ENCODE assay signal across 1 cellular context in genomic region chr6:134822920-134823430, GRCh38.
A peak's percentile ranks its signal among the peaks of the same experiment; 100 is the strongest.
TF ChIP-seq lines count a peak whose summit lies in the region.

No MANE protein-coding gene starts in this region.

TF ChIP-seq in K562, 482 proteins besides CTCF, POLR2A, EP300 and RAD21 (continued from another document):
- TF ChIP-seq, protein P1, sequence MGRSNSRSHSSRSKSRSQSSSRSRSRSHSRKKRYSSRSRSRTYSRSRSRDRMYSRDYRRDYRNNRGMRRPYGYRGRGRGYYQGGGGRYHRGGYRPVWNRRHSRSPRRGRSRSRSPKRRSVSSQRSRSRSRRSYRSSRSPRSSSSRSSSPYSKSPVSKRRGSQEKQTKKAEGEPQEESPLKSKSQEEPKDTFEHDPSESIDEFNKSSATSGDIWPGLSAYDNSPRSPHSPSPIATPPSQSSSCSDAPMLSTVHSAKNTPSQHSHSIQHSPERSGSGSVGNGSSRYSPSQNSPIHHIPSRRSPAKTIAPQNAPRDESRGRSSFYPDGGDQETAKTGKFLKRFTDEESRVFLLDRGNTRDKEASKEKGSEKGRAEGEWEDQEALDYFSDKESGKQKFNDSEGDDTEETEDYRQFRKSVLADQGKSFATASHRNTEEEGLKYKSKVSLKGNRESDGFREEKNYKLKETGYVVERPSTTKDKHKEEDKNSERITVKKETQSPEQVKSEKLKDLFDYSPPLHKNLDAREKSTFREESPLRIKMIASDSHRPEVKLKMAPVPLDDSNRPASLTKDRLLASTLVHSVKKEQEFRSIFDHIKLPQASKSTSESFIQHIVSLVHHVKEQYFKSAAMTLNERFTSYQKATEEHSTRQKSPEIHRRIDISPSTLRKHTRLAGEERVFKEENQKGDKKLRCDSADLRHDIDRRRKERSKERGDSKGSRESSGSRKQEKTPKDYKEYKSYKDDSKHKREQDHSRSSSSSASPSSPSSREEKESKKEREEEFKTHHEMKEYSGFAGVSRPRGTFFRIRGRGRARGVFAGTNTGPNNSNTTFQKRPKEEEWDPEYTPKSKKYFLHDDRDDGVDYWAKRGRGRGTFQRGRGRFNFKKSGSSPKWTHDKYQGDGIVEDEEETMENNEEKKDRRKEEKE (IDR thresholded peaks at IDR 0.05; ENCODE audit: borderline replicate concordance in 1 of 2, control insufficient read depth in 1 of 2, low read depth in 2 of 2, low read length in 1 of 2) = no peak
- TF ChIP-seq ZNF778 (CRISPR knock-in tag; IDR thresholded peaks at IDR 0.05) (no peak), KLF6 (CRISPR knock-in tag; IDR thresholded peaks at IDR 0.05; ENCODE audit: borderline replicate concordance) (no peak), HOXB6 (CRISPR knock-in tag; IDR thresholded peaks at IDR 0.05; ENCODE audit: borderline replicate concordance) (no peak), PHB2 (IDR thresholded peaks at IDR 0.05; ENCODE audit: low read depth) (no peak), ZNF253 (CRISPR knock-in tag; conservative IDR thresholded peaks at IDR 0.05) (no peak), ESRRB (CRISPR knock-in tag; IDR thresholded peaks at IDR 0.05; ENCODE audit: borderline replicate concordance) (no peak), ZNF121 (CRISPR knock-in tag; conservative IDR thresholded peaks at IDR 0.05) (no peak), SAFB2 (IDR thresholded peaks at IDR 0.05; ENCODE audit: borderline replicate concordance, low read depth, low read length, severe bottlenecking) (no peak), GABPB2 (CRISPR knock-in tag; conservative IDR thresholded peaks at IDR 0.05) (no peak), LCOR (CRISPR knock-in tag; IDR thresholded peaks at IDR 0.05) (no peak), ZC3H4 (CRISPR knock-in tag; IDR thresholded peaks at IDR 0.05; ENCODE audit: borderline replicate concordance) (no peak), NR4A1 (CRISPR knock-in tag; IDR thresholded peaks at IDR 0.05) (no peak), NR4A1 (tag; IDR thresholded peaks at IDR 0.05) (no peak), SP1 (CRISPR knock-in tag; IDR thresholded peaks at IDR 0.05) (no peak), NELFE (IDR thresholded peaks at IDR 0.05; ENCODE audit: insufficient read depth, insufficient read length) (no peak), NFE2L1 (tag; IDR thresholded peaks at IDR 0.05; ENCODE audit: borderline replicate concordance, low read depth) (no peak), ATF2 (CRISPR knock-in tag; IDR thresholded peaks at IDR 0.05) (no peak), ZNF217 (CRISPR knock-in tag; IDR thresholded peaks at IDR 0.05) (no peak), ZNF311 (CRISPR knock-in tag; IDR thresholded peaks at IDR 0.05) (no peak), YBX1 (IDR thresholded peaks at IDR 0.05) (no peak), YY1 (IDR thresholded peaks at IDR 0.05; ENCODE audit: borderline replicate concordance in 1 of 3, control insufficient read depth in 1 of 3, extremely low read depth in 1 of 3, insufficient read depth in 3 of 3, insufficient read length in 1 of 3, insufficient replicate concordance in 2 of 3, low read depth in 1 of 3, low read length in 2 of 3) (peak in 1 of 3 experiments; percentile 19), SP2 (IDR thresholded peaks at IDR 0.05; ENCODE audit: extremely low read depth, low read depth, low read length, poor library complexity, severe bottlenecking) (no peak), ILK (tag; IDR thresholded peaks at IDR 0.05; ENCODE audit: borderline replicate concordance, low read depth) (no peak), MYNN (IDR thresholded peaks at IDR 0.05) (no peak), MYNN (CRISPR knock-in tag; IDR thresholded peaks at IDR 0.05) (no peak), CBX3 (IDR thresholded peaks at IDR 0.05; ENCODE audit: borderline replicate concordance in 1 of 2, low read length in 2 of 2) (no peak), PATZ1 (CRISPR knock-in tag; IDR thresholded peaks at IDR 0.05; ENCODE audit: borderline replicate concordance) (no peak), ZNF696 (CRISPR knock-in tag; conservative IDR thresholded peaks at IDR 0.05) (no peak), IRF9 (tag; IDR thresholded peaks at IDR 0.05) (no peak), ZNF408 (CRISPR knock-in tag; IDR thresholded peaks at IDR 0.05; ENCODE audit: low read depth) (no peak), HNRNPL (IDR thresholded peaks at IDR 0.05; ENCODE audit: low read depth, low read length) (no peak)
- TF ChIP-seq, protein P2, sequence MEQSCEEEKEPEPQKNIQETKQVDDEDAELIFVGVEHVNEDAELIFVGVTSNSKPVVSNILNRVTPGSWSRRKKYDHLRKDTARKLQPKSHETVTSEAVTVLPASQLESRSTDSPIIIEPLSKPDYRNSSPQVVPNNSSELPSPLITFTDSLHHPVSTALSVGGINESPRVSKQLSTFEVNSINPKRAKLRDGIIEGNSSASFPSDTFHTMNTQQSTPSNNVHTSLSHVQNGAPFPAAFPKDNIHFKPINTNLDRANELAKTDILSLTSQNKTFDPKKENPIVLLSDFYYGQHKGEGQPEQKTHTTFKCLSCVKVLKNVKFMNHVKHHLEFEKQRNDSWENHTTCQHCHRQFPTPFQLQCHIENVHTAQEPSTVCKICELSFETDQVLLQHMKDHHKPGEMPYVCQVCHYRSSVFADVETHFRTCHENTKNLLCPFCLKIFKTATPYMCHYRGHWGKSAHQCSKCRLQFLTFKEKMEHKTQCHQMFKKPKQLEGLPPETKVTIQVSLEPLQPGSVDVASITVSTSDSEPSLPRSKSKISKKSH (CRISPR knock-in tag; IDR thresholded peaks at IDR 0.05) = no peak
- TF ChIP-seq, protein P3, sequence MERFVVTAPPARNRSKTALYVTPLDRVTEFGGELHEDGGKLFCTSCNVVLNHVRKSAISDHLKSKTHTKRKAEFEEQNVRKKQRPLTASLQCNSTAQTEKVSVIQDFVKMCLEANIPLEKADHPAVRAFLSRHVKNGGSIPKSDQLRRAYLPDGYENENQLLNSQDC (CRISPR knock-in tag; IDR thresholded peaks at IDR 0.05) = no peak
- TF ChIP-seq, protein P4, sequence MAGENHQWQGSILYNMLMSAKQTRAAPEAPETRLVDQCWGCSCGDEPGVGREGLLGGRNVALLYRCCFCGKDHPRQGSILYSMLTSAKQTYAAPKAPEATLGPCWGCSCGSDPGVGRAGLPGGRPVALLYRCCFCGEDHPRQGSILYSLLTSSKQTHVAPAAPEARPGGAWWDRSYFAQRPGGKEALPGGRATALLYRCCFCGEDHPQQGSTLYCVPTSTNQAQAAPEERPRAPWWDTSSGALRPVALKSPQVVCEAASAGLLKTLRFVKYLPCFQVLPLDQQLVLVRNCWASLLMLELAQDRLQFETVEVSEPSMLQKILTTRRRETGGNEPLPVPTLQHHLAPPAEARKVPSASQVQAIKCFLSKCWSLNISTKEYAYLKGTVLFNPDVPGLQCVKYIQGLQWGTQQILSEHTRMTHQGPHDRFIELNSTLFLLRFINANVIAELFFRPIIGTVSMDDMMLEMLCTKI (IDR thresholded peaks at IDR 0.05; ENCODE audit: partially characterized antibody) = no peak
- TF ChIP-seq, protein P5, sequence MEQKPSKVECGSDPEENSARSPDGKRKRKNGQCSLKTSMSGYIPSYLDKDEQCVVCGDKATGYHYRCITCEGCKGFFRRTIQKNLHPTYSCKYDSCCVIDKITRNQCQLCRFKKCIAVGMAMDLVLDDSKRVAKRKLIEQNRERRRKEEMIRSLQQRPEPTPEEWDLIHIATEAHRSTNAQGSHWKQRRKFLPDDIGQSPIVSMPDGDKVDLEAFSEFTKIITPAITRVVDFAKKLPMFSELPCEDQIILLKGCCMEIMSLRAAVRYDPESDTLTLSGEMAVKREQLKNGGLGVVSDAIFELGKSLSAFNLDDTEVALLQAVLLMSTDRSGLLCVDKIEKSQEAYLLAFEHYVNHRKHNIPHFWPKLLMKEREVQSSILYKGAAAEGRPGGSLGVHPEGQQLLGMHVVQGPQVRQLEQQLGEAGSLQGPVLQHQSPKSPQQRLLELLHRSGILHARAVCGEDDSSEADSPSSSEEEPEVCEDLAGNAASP (IDR thresholded peaks at IDR 0.05) = no peak
- TF ChIP-seq, protein P6, sequence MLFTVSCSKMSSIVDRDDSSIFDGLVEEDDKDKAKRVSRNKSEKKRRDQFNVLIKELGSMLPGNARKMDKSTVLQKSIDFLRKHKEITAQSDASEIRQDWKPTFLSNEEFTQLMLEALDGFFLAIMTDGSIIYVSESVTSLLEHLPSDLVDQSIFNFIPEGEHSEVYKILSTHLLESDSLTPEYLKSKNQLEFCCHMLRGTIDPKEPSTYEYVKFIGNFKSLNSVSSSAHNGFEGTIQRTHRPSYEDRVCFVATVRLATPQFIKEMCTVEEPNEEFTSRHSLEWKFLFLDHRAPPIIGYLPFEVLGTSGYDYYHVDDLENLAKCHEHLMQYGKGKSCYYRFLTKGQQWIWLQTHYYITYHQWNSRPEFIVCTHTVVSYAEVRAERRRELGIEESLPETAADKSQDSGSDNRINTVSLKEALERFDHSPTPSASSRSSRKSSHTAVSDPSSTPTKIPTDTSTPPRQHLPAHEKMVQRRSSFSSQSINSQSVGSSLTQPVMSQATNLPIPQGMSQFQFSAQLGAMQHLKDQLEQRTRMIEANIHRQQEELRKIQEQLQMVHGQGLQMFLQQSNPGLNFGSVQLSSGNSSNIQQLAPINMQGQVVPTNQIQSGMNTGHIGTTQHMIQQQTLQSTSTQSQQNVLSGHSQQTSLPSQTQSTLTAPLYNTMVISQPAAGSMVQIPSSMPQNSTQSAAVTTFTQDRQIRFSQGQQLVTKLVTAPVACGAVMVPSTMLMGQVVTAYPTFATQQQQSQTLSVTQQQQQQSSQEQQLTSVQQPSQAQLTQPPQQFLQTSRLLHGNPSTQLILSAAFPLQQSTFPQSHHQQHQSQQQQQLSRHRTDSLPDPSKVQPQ (CRISPR knock-in tag; IDR thresholded peaks at IDR 0.05; ENCODE audit: borderline replicate concordance) = no peak
